10 cellular contexts compared by ENCODE assay signal in the genomic region with DNA sequence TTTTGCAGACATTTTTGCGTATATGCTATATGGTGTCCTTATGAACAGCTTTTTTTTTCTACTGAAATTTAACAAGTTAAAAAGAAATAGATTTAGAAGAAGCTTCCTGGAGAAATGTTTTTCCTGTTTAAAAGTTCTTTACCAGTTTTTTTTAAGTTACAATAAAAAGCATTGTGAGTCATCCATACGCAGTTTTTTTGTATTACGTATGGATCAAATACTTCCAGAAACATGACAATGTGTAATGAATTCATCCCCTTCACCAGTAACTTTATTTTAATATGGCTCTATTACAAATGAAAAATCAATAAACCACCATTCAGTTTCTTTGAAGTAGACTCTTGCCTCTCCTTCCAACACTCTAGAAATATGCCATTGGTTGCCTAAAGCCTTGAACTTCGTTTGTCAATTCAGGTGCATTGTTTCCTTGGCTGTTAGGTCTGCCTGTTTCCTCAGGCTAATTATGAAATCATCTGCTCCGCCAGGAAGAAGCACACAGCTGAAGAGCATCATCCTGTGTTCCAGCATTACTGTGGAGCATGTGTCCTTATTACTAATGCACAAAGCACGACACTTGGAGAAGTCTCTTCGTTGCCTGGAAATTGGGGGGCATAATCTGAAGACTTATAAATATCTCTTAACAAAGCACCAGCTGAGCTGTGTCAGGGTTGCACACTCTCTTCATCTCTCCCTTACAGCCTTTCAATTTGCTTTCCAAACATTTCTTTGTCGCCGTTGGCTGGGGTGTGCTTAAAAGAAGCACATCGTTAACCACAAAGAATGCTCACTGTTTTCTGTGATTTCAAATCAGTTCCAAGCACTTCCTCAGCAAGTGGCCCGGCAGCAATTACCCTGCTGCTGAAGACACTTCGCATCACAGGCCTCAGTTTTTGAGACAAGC. TPM values are rescaled to one million over a fixed set of nuclear protein-coding genes. Genes with fewer than 3 reads are reported as not detected.
DNase-seq lines count a peak whose midpoint lies in the region; ATAC-seq and TF ChIP-seq lines count a peak whose summit lies in the region.
"Had no signal": no experiment of that assay in that cellular context is flagged by ENCODE, and none has a peak within 500 bp of the region (broad histone marks: within the 10 kb centered on the region; RNA-seq: fewer than 3 reads in every experiment).

No MANE protein-coding gene starts in this region.

- peaks cover 14% of the 10 kb centered on the region for H3F3A ChIP-seq in neural progenitor cell (ENCODE audit: low read depth)

- no peak overlapping the region for H3K27ac Mint-ChIP-seq in neural progenitor cell

- no peak for ATAC-seq in GM18861 (IDR thresholded peaks at IDR 0.05; ENCODE audit: unreplicated experiment)
- ATAC-seq in HG03460 (IDR thresholded peaks at IDR 0.05; ENCODE audit: unreplicated experiment) = no peak
- ATAC-seq in HG03095 (IDR thresholded peaks at IDR 0.05; ENCODE audit: unreplicated experiment) = no peak
- ATAC-seq: activated T-cell treated with anti-CD3 and anti-CD28 coated beads, Interleukin-2, amount 50 U/mL, for 4 hours had no signal

- H3K9me3 ChIP-seq in SJCRH30 (replicated peaks) = peaks cover 13% of the 10 kb centered on the region; the same call in 1 of the 2 replicates
- peaks cover 11% of the 10 kb centered on the region for H3K9me3 ChIP-seq in neural progenitor cell (ENCODE audit: low read depth)

- H3K4me2 ChIP-seq in neural progenitor cell = peak overlapping the region; percentile 55

- H3K27ac ChIP-seq in SJCRH30 (no peak overlapping the region; the same call in 1 of the 2 replicates), neural progenitor cell (peak overlapping the region; percentile 26)

- TF ChIP-seq CTCF in neural progenitor cell (IDR thresholded peaks at IDR 0.05) = no peak

- no peak overlapping the region for H3K9ac ChIP-seq in neural progenitor cell

- H2AFZ ChIP-seq in neural progenitor cell (replicated peaks) = peak overlapping the region; percentile 79

- DNase-seq in Ammon's horn (ENCODE audit: low spot score) (peak; percentile 47), SJCRH30 (peak; percentile 19 to 31), fibroblast of the conjunctiva (ENCODE audit: low read depth) (peak; percentile 53), neural progenitor cell (ENCODE audit: low spot score) (peak; percentile 39), NCI-H128 (lab: John Stamatoyannopoulos, UW; ENCODE audit: unreplicated experiment) (no peak)
- DNase-seq: activated T-cell treated with anti-CD3 and anti-CD28 coated beads, Interleukin-2, amount 50 U/mL, for 4 hours; DMS 273 treated with DMSO at 0.1 percent for 48 hours had no signal

- H4K20me1 ChIP-seq in neural progenitor cell (ENCODE audit: low read depth) = no peaks in the 10 kb centered on the region

- H3K4me3 ChIP-seq in SJCRH30 (no peak overlapping the region), neural progenitor cell (no peak overlapping the region)

- no peaks in the 10 kb centered on the region for H3K27me3 ChIP-seq in SJCRH30
- no peaks in the 10 kb centered on the region for H3K27me3 ChIP-seq in neural progenitor cell

- no peaks in the 10 kb centered on the region for H3K36me3 Mint-ChIP-seq in neural progenitor cell

- H3K36me3 ChIP-seq in SJCRH30 (no peaks in the 10 kb centered on the region), neural progenitor cell (no peaks in the 10 kb centered on the region)

- no peaks in the 10 kb centered on the region for H3K79me2 ChIP-seq in neural progenitor cell (ENCODE audit: low read depth)

- no peak overlapping the region for H3K4me3 Mint-ChIP-seq in neural progenitor cell
- H3K4me3 Mint-ChIP-seq: activated T-cell treated with anti-CD3 and anti-CD28 coated beads, Interleukin-2, amount 50 U/mL, for 4 hours had no signal

- H3K27me3 Mint-ChIP-seq in neural progenitor cell (ENCODE audit: insufficient read depth, low read depth) = peaks cover 5% of the 10 kb centered on the region

- peaks cover 20% of the 10 kb centered on the region for H3K9me3 Mint-ChIP-seq in neural progenitor cell

- H3K4me1 ChIP-seq in SJCRH30 (peaks cover 3% of the 10 kb centered on the region; the same call in 1 of the 2 replicates), neural progenitor cell (peaks cover 16% of the 10 kb centered on the region)

- peaks cover 14% of the 10 kb centered on the region for H3K4me1 Mint-ChIP-seq in neural progenitor cell

RNA-seq across cellular contexts. Expression of gene MOXD1, which starts 9.6 kb away (rescaled TPM):
- 0.86 and 1.5 TPM in 2 replicates for total RNA-seq in SJCRH30 (2014; rRNA removed; shearing (Covaris generic))
- 2.3 and 4.8 TPM in 2 replicates for total RNA-seq in neural progenitor cell (ENCODE audit: low replicate concordance)
- total RNA-seq: activated T-cell treated with anti-CD3 and anti-CD28 coated beads, Interleukin-2, amount 50 U/mL, for 4 hours had no signal
